ENCODE assay signal across 8 cellular contexts in genomic region chr6:24774696-24775519, GRCh38. TPM values are rescaled to one million over a fixed set of nuclear protein-coding genes. Genes with fewer than 3 reads are reported as not detected.
DNase-seq lines count a peak whose midpoint lies in the region; ATAC-seq, FAIRE-seq and TF ChIP-seq lines count a peak whose summit lies in the region.

GMNN (plus strand) TSS chr6:24774937; CDS start chr6:24777247, 2,310 bp downstream.

- H3K4me3 Mint-ChIP-seq in nephron, result peak within 1 kb of the TSS; percentile 100

- H3K79me2 ChIP-seq in MM.1S (ENCODE audit: low read length), result peaks cover 48% of the 10 kb centered on the region

- H3K9me3 ChIP-seq in MM.1S (replicated peaks; ENCODE audit: insufficient read depth, low read length), result no peaks in the 10 kb centered on the region

- peak within 1 kb of the TSS; percentile 95 to 99 (median 99) for H3K27ac Mint-ChIP-seq in nephron

- no peaks in the 10 kb centered on the region for H3K27me3 ChIP-seq in MM.1S (replicated peaks; ENCODE audit: insufficient read depth, low read length)

- H3K4me3 ChIP-seq in MM.1S (ENCODE audit: low read length) (peak within 1 kb of the TSS; percentile 84), fibroblast of the aortic adventitia (ENCODE audit: low read depth, low read length) (peak within 1 kb of the TSS; percentile 100)

- no peak for TF ChIP-seq CTCF in MM.1S (IDR thresholded peaks at IDR 0.05; ENCODE audit: low read length)
- no peak for TF ChIP-seq CTCF in fibroblast of the aortic adventitia (IDR thresholded peaks at IDR 0.05; ENCODE audit: insufficient read depth, low read length)
- TF ChIP-seq CTCF in nephron (IDR thresholded peaks at IDR 0.05; ENCODE audit: unreplicated experiment in 3 of 3), result no peak

- H3F3A ChIP-seq in MM.1S (ENCODE audit: insufficient read depth, low read length), result peaks cover 16% of the 10 kb centered on the region; the same call in 1 of the 2 replicates

- H3K9me2 ChIP-seq in MM.1S (replicated peaks; ENCODE audit: insufficient read depth, low read length), result no peaks in the 10 kb centered on the region

- no peaks in the 10 kb centered on the region for H3K9me3 Mint-ChIP-seq in nephron

- H3K4me1 ChIP-seq in MM.1S (ENCODE audit: low read length), result peaks cover 17% of the 10 kb centered on the region; the same call in 1 of the 2 replicates

- peaks cover 4% of the 10 kb centered on the region for H3K36me3 Mint-ChIP-seq in nephron (ENCODE audit: low read depth)

- peak within 1 kb of the TSS; percentile 93 for H3K27ac ChIP-seq in MM.1S (ENCODE audit: low read length)

- H3K27me3 Mint-ChIP-seq in nephron (ENCODE audit: low read depth), result no peaks in the 10 kb centered on the region

- FAIRE-seq in G401.6 (lab: Jason Lieb, UNC), result peak; percentile 84

- H3K4me2 ChIP-seq in MM.1S (ENCODE audit: low read depth, low read length), result peak within 1 kb of the TSS; percentile 84

- peak within 1 kb of the TSS; percentile 90 for H2AFZ ChIP-seq in MM.1S (ENCODE audit: low read length)

- peaks cover 23% of the 10 kb centered on the region for H4K20me1 ChIP-seq in MM.1S (ENCODE audit: insufficient read depth, low read length)

- H3K36me3 ChIP-seq in MM.1S (replicated peaks; ENCODE audit: insufficient read depth, low read length), result no peaks in the 10 kb centered on the region; the same call in 1 of the 2 replicates

- H3K9ac ChIP-seq in MM.1S (ENCODE audit: low read length), result peak within 1 kb of the TSS; percentile 97

- DNase-seq in HCEC 1CT (peak; percentile 93), MM.1S (peak; percentile 97), SHP77 treated with DMSO at 0.1 percent for 48 hours (lab: John Stamatoyannopoulos, UW) (peak; percentile 85), fibroblast of the aortic adventitia (ENCODE audit: low read depth) (peak; percentile 90)
- peak; percentile 99 for DNase-seq in activated effector memory CD4-positive, alpha-beta T cell treated with anti-CD3 and anti-CD28 coated beads, Interleukin-2, amount 50 U/mL, for 16 hours
- peak; percentile 100 for DNase-seq in stimulated activated naive CD8-positive, alpha-beta T cell treated with anti-CD3 and anti-CD28 coated beads, Interleukin-15, Interleukin-2, amounts not matched to agents 100 U/mL and 50 U/mL, for 24 hours

- ATAC-seq in stimulated activated naive CD8-positive, alpha-beta T cell treated with anti-CD3 and anti-CD28 coated beads, Interleukin-15, Interleukin-2, amounts not matched to agents 100 U/mL and 50 U/mL, for 24 hours, result peak; percentile 97

- peaks cover 20% of the 10 kb centered on the region for H3K4me1 Mint-ChIP-seq in nephron

RNA-seq across cellular contexts. Expression of gene GMNN, which starts in this region (rescaled TPM):
- 17.2 and 41.7 TPM in 2 replicates for total RNA-seq in fibroblast of the aortic adventitia (ENCODE audit: low replicate concordance)

Comparison
In these comparisons a context has a peak if more than half of its experiments do, and no peak if none do; other contexts are left out.
1. Peak in every context shown above with its lines: DNase-seq, ATAC-seq, H3K4me3 ChIP-seq and H3K27ac ChIP-seq.